Comparison of ENCODE assay signal across 8 cellular contexts in the genomic region with DNA sequence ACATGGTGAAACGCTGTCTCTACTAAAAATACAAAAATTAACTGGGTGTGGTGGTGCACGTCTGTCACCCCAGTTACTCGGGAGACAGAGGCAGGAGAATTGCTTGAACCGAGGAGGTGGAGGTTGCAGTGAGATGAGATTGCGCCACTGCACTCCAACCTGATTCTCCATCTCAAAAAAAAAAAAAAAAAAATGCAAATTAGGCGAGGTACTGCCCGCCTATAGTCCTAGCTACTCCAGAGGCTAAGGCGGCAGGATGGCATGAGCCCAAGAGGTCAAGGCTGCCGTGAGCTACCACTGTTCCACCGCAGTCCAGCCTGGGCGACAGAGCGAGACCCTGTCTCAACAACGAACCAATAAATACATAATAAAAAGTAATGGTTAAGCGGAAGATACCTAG. TPM values are rescaled to one million over a fixed set of nuclear protein-coding genes. Genes with fewer than 3 reads are reported as not detected.
A peak's percentile ranks its signal among the peaks of the same experiment; 100 is the strongest.
DNase-seq lines count a peak whose midpoint lies in the region; ATAC-seq and TF ChIP-seq lines count a peak whose summit lies in the region.

No MANE protein-coding gene starts in this region.

- no peak for TF ChIP-seq EP300 in sigmoid colon (IDR thresholded peaks at IDR 0.05)

- TF ChIP-seq CTCF in OCI-LY3 (IDR thresholded peaks at IDR 0.05; ENCODE audit: low read depth, low read length) (no peak), epithelial cell of proximal tubule (conservative IDR thresholded peaks at IDR 0.05; ENCODE audit: low read depth, low read length) (no peak), sigmoid colon (IDR thresholded peaks at IDR 0.05) (no peak), GM13977 (IDR thresholded peaks at IDR 0.05; ENCODE audit: extremely low read depth, insufficient read depth, missing control alignments) (no peak)

- H3K36me3 ChIP-seq in OCI-LY3 (replicated peaks; ENCODE audit: low read depth, low read length) (peaks cover 17% of the 10 kb centered on the region), sigmoid colon (no peaks in the 10 kb centered on the region)

- peaks cover 31% of the 10 kb centered on the region for H3K4me1 ChIP-seq in OCI-LY3 (ENCODE audit: low read length)
- H3K4me1 ChIP-seq in sigmoid colon, result peaks cover 0 to 45% (median 42%) of the 10 kb centered on the region in 4 donors

- peak overlapping the region; percentile 93 for H3K4me3 ChIP-seq in OCI-LY3 (ENCODE audit: low read length)
- peak overlapping the region; percentile 97 for H3K4me3 ChIP-seq in epithelial cell of proximal tubule (ENCODE audit: low read depth, low read length)
- H3K4me3 ChIP-seq in sigmoid colon, result peak overlapping the region in 3 of 4 donors; percentile 90 to 96 (median 95)

- in situ Hi-C loops in GM13977 (cut with MboI; ENCODE audit: low pct_unique_long_range_greater_than_20kb, low sequenced_read_pairs, unreplicated experiment), result no loop called here

- H3K9me3 ChIP-seq in OCI-LY3 (ENCODE audit: insufficient read depth, low read length) (no peaks in the 10 kb centered on the region), sigmoid colon (no peaks in the 10 kb centered on the region)

- H3K27ac ChIP-seq in OCI-LY3 (ENCODE audit: low read length) (peak overlapping the region; percentile 61), sigmoid colon (peak overlapping the region; percentile 97 to 99 (median 98))

- intact Hi-C loops in sigmoid colon (cut with DNase I), result loop anchor here (5.0 kb wide), 2 partner anchors 91 to 111 kb away; a partner anchor contains a TSS

- H3K79me2 ChIP-seq in OCI-LY3 (ENCODE audit: low read length), result peaks cover 49% of the 10 kb centered on the region

- peaks cover 34% of the 10 kb centered on the region for H4K20me1 ChIP-seq in OCI-LY3 (ENCODE audit: insufficient read depth, low read length)

- H3K9ac ChIP-seq in OCI-LY3 (ENCODE audit: low read length), result peak overlapping the region; percentile 91

- H3K27me3 ChIP-seq in OCI-LY3 (ENCODE audit: low read depth, low read length) (no peaks in the 10 kb centered on the region), sigmoid colon (no peaks in the 10 kb centered on the region)

- H2AFZ ChIP-seq in OCI-LY3 (ENCODE audit: low read depth, low read length), result 0 out of 2 replicates have a peak overlapping the region, but pooled peaks have one; percentile 68

- 15 to 54% methylated on average over 14 of the region's 14 CpGs for WGBS in sigmoid colon, 2 donors

- peak overlapping the region; percentile 87 for H3K4me2 ChIP-seq in OCI-LY3 (ENCODE audit: low read length)

- TF ChIP-seq POLR2A in sigmoid colon (IDR thresholded peaks at IDR 0.05), result no peak

- DNase-seq in NCI-H1417 (lab: John Stamatoyannopoulos, UW) (peak; percentile 40 to 75 (median 51)), NCI-H1417 treated with DMSO at 0.1 percent for 48 hours (lab: John Stamatoyannopoulos, UW) (no peak), epithelial cell of proximal tubule (ENCODE audit: low read depth) (no peak), sigmoid colon (no peak), NCI-H1436 (lab: John Stamatoyannopoulos, UW) (no peak), GM13977 (ENCODE audit: low spot score) (no peak)

- no peak for ATAC-seq in GM18868 (IDR thresholded peaks at IDR 0.05; ENCODE audit: unreplicated experiment)

RNA-seq across cellular contexts. Expression of a gene that starts 1.1 kb away (rescaled TPM):
- total RNA-seq in epithelial cell of proximal tubule (310 and 417 TPM in 2 replicates), sigmoid colon (100 to 1,000 TPM; 201 to 274 (median 228) TPM)
- polyA plus RNA-seq in sigmoid colon, result 100 to 1,000 TPM; 196 to 258 (median 224) TPM

RNA-seq across cellular contexts. Expression of a gene that starts 36.7 kb away (rescaled TPM):
- total RNA-seq in epithelial cell of proximal tubule (1.4 and 2.7 TPM in 2 replicates), sigmoid colon (10 to 100 TPM in 1 of 4 donors, 1 to 10 TPM in 3; 2.5 to 13.0 (median 4.4) TPM)
- 10 to 100 TPM in 2 of 3 donors, 1 to 10 TPM in 1; 4.8 to 31.1 (median 16.2) TPM for polyA plus RNA-seq in sigmoid colon

Comparison
In these comparisons a context has a peak if more than half of its experiments do, and no peak if none do; other contexts are left out.
1. DNase-seq: peak in NCI-H1417 (3 of 3); none in NCI-H1417 treated with DMSO at 0.1 percent for 48 hours (single experiment), epithelial cell of proximal tubule (single experiment), sigmoid colon (single experiment), NCI-H1436 (single experiment) and GM13977 (single experiment).
2. Peak in every context shown above with its lines, with median percentiles within 50 percentile points of each other: H3K4me3 ChIP-seq.